20 cellular contexts compared by ENCODE assay signal in the genomic region with DNA sequence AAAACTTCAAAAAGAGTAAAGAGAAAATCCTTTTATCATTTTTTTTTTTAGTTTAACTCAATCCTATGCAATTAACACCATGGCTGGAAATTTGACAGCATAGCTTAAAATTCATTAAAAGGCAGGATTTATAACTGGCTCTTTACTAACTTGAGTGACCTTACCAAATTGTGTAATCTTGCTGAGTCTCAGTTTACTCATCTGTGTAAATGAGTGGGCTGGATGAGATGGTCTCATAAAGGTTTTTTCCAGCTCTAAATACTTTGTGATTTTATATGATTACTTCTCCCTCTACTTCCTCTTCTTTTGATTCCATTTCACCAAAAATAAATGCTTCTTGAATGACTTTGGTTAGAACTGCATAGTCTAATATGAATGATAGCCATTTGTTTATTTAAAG.
DNase-seq lines count a peak whose midpoint lies in the region; ATAC-seq and TF ChIP-seq lines count a peak whose summit lies in the region.
"Had no signal": no experiment of that assay in that cellular context is flagged by ENCODE, and none has a peak within 500 bp of the region (broad histone marks: within the 10 kb centered on the region; RNA-seq: fewer than 3 reads in every experiment).

No MANE protein-coding gene starts in this region.

- POLR2A ChIA-PET in activated CD4-positive, alpha-beta T cell treated with anti-CD3 and anti-CD28 coated beads for 36 hours (lab: Charles Lee), result interaction anchor here (0.7 to 1.0 kb wide), 2 partner anchors 10 to 19 kb away, joined by 3 to 7 read pairs; no protein-coding TSS in a partner anchor

- H3K4me1 Mint-ChIP-seq in activated CD4-positive, alpha-beta T cell treated with anti-CD3 and anti-CD28 coated beads for 36 hours, result peaks cover 66% of the 10 kb centered on the region
- peaks cover 45 to 57% of the 10 kb centered on the region in 2 donors for H3K4me1 Mint-ChIP-seq in natural killer cell treated with Interleukin-12 subunit alpha and Interleukin-12 subunit beta and Interleukin-15 and Interleukin-18, amount 100 ng/mL, for 72 hours (ENCODE audit: low read depth in 2 of 2)
- peaks cover 21 to 23% of the 10 kb centered on the region in 2 donors for H3K4me1 Mint-ChIP-seq in natural killer cell
- peaks cover 30% of the 10 kb centered on the region for H3K4me1 Mint-ChIP-seq in activated T-helper 17 cell treated with anti-CD3 and anti-CD28 coated beads, Interleukin-2, amount 50 U/mL, for 72 hours

- TF ChIP-seq CTCF in natural killer cell (IDR thresholded peaks at IDR 0.05), result no peak

- no peaks in the 10 kb centered on the region for H3K27me3 Mint-ChIP-seq in activated CD4-positive, alpha-beta T cell treated with anti-CD3 and anti-CD28 coated beads for 36 hours
- no peaks in the 10 kb centered on the region for H3K27me3 Mint-ChIP-seq in natural killer cell treated with Interleukin-12 subunit alpha and Interleukin-12 subunit beta and Interleukin-15 and Interleukin-18, amount 100 ng/mL, for 72 hours
- peaks cover 0 to 4% of the 10 kb centered on the region in 2 donors for H3K27me3 Mint-ChIP-seq in natural killer cell (ENCODE audit: low read depth in 2 of 2)
- no peaks in the 10 kb centered on the region for H3K27me3 Mint-ChIP-seq in activated T-helper 17 cell treated with anti-CD3 and anti-CD28 coated beads, Interleukin-2, amount 50 U/mL, for 72 hours

- no peak overlapping the region for H3K27ac Mint-ChIP-seq in activated CD4-positive, alpha-beta T cell treated with anti-CD3 and anti-CD28 coated beads for 36 hours
- peak overlapping the region; percentile 89 to 94 for H3K27ac Mint-ChIP-seq in natural killer cell treated with Interleukin-12 subunit alpha and Interleukin-12 subunit beta and Interleukin-15 and Interleukin-18, amount 100 ng/mL, for 72 hours
- no peak overlapping the region for H3K27ac Mint-ChIP-seq in natural killer cell
- no peak overlapping the region for H3K27ac Mint-ChIP-seq in activated T-helper 17 cell treated with anti-CD3 and anti-CD28 coated beads, Interleukin-2, amount 50 U/mL, for 72 hours
- H3K27ac Mint-ChIP-seq: CD14-positive monocyte, H9 had no signal

- H3K9me3 Mint-ChIP-seq in activated CD4-positive, alpha-beta T cell treated with anti-CD3 and anti-CD28 coated beads for 36 hours (ENCODE audit: low read depth), result peaks cover 11% of the 10 kb centered on the region
- H3K9me3 Mint-ChIP-seq in natural killer cell treated with Interleukin-12 subunit alpha and Interleukin-12 subunit beta and Interleukin-15 and Interleukin-18, amount 100 ng/mL, for 72 hours, result peaks cover 9% of the 10 kb centered on the region
- peaks cover 0 to 3% of the 10 kb centered on the region in 2 donors for H3K9me3 Mint-ChIP-seq in natural killer cell
- peaks cover 7% of the 10 kb centered on the region for H3K9me3 Mint-ChIP-seq in activated T-helper 17 cell treated with anti-CD3 and anti-CD28 coated beads, Interleukin-2, amount 50 U/mL, for 72 hours

- ATAC-seq in activated CD4-positive, alpha-beta T cell treated with anti-CD3 and anti-CD28 coated beads for 36 hours, result peak; percentile 30
- peak; percentile 74 to 82 for ATAC-seq in natural killer cell treated with Interleukin-12 subunit alpha and Interleukin-12 subunit beta and Interleukin-15 and Interleukin-18, amount 100 ng/mL, for 72 hours
- ATAC-seq in natural killer cell, result no peak
- peak; percentile 59 for ATAC-seq in activated T-helper 17 cell treated with anti-CD3 and anti-CD28 coated beads, Interleukin-2, amount 50 U/mL, for 72 hours (replicated peaks)

- intact Hi-C loops in activated CD4-positive, alpha-beta T cell treated with anti-CD3 and anti-CD28 coated beads for 36 hours (cut with DNase I, micrococcal nuclease), result loop anchor here (1.0 kb wide), 2 partner anchors 11 to 101 kb away; no protein-coding TSS in a partner anchor
- intact Hi-C loops in natural killer cell (cut with micrococcal nuclease), result no loop called here

- no peak overlapping the region for H3K4me3 Mint-ChIP-seq in activated CD4-positive, alpha-beta T cell treated with anti-CD3 and anti-CD28 coated beads for 36 hours
- H3K4me3 Mint-ChIP-seq in natural killer cell treated with Interleukin-12 subunit alpha and Interleukin-12 subunit beta and Interleukin-15 and Interleukin-18, amount 100 ng/mL, for 72 hours, result peak overlapping the region; percentile 25
- no peak overlapping the region for H3K4me3 Mint-ChIP-seq in natural killer cell
- H3K4me3 Mint-ChIP-seq in activated T-helper 17 cell treated with anti-CD3 and anti-CD28 coated beads, Interleukin-2, amount 50 U/mL, for 72 hours, result peak overlapping the region; percentile 62
- H3K4me3 Mint-ChIP-seq: CD14-positive monocyte, H9 had no signal

- H3K36me3 Mint-ChIP-seq in activated CD4-positive, alpha-beta T cell treated with anti-CD3 and anti-CD28 coated beads for 36 hours (ENCODE audit: low read depth), result peaks cover 15% of the 10 kb centered on the region
- H3K36me3 Mint-ChIP-seq in natural killer cell treated with Interleukin-12 subunit alpha and Interleukin-12 subunit beta and Interleukin-15 and Interleukin-18, amount 100 ng/mL, for 72 hours, result peaks cover 19% of the 10 kb centered on the region
- no peaks in the 10 kb centered on the region for H3K36me3 Mint-ChIP-seq in natural killer cell
- H3K36me3 Mint-ChIP-seq in activated T-helper 17 cell treated with anti-CD3 and anti-CD28 coated beads, Interleukin-2, amount 50 U/mL, for 72 hours (ENCODE audit: low read depth), result no peaks in the 10 kb centered on the region
- H3K36me3 Mint-ChIP-seq: CD14-positive monocyte had no signal

- CTCF ChIA-PET in activated CD4-positive, alpha-beta T cell treated with anti-CD3 and anti-CD28 coated beads for 36 hours (lab: Charles Lee), result interaction anchor here (0.7 to 1.6 kb wide), 7 partner anchors 10 to 103 kb away, joined by 3 to 7 read pairs (median 3); no protein-coding TSS in a partner anchor

- no peak for DNase-seq in activated CD4-positive, alpha-beta T cell treated with anti-CD3 and anti-CD28 coated beads for 36 hours
- no peak for DNase-seq in activated CD4-positive, alpha-beta T cell treated with anti-CD3 and anti-CD28 coated beads, Interleukin-2, amount 50 U/mL, for 48 hours
- DNase-seq in natural killer cell treated with Interleukin-12 subunit alpha and Interleukin-12 subunit beta and Interleukin-15 and Interleukin-18, amount 100 ng/mL, for 72 hours (ENCODE audit: low spot score), result no peak
- no peak for DNase-seq in natural killer cell
- DNase-seq in SHP77 (lab: John Stamatoyannopoulos, UW), result no peak
- no peak for DNase-seq in central memory CD4-positive, alpha-beta T cell
- no peak for DNase-seq in OCI-M2 (lab: John Stamatoyannopoulos, UW; ENCODE audit: unreplicated experiment)
- DNase-seq: DMS79 treated with DMSO at 0.1 percent for 48 hours, H9, MV-4-11, NCI-H1417, NCI-H187, NCI-H2107, NCI-H510A, NCI-H748 treated with DMSO at 0.1 percent for 48 hours, OCI-M1, RPMI8226, SIG-M5 had no signal

Comparison
In these comparisons a context has a peak if more than half of its experiments do, and no peak if none do; other contexts are left out.
1. ATAC-seq: peak in activated CD4-positive, alpha-beta T cell treated with anti-CD3 and anti-CD28 coated beads for 36 hours (single experiment), natural killer cell treated with Interleukin-12 subunit alpha and Interleukin-12 subunit beta and Interleukin-15 and Interleukin-18, amount 100 ng/mL, for 72 hours (2 of 2) and activated T-helper 17 cell treated with anti-CD3 and anti-CD28 coated beads, Interleukin-2, amount 50 U/mL, for 72 hours (single experiment); none in natural killer cell (0 of 3).
2. H3K27ac Mint-ChIP-seq: peak in natural killer cell treated with Interleukin-12 subunit alpha and Interleukin-12 subunit beta and Interleukin-15 and Interleukin-18, amount 100 ng/mL, for 72 hours (2 of 2); none in activated CD4-positive, alpha-beta T cell treated with anti-CD3 and anti-CD28 coated beads for 36 hours (single experiment), natural killer cell (0 of 2) and activated T-helper 17 cell treated with anti-CD3 and anti-CD28 coated beads, Interleukin-2, amount 50 U/mL, for 72 hours (single experiment).
3. H3K4me3 Mint-ChIP-seq: peak in natural killer cell treated with Interleukin-12 subunit alpha and Interleukin-12 subunit beta and Interleukin-15 and Interleukin-18, amount 100 ng/mL, for 72 hours (single experiment) and activated T-helper 17 cell treated with anti-CD3 and anti-CD28 coated beads, Interleukin-2, amount 50 U/mL, for 72 hours (single experiment); none in activated CD4-positive, alpha-beta T cell treated with anti-CD3 and anti-CD28 coated beads for 36 hours (single experiment) and natural killer cell (single experiment).